In the genomic region with DNA sequence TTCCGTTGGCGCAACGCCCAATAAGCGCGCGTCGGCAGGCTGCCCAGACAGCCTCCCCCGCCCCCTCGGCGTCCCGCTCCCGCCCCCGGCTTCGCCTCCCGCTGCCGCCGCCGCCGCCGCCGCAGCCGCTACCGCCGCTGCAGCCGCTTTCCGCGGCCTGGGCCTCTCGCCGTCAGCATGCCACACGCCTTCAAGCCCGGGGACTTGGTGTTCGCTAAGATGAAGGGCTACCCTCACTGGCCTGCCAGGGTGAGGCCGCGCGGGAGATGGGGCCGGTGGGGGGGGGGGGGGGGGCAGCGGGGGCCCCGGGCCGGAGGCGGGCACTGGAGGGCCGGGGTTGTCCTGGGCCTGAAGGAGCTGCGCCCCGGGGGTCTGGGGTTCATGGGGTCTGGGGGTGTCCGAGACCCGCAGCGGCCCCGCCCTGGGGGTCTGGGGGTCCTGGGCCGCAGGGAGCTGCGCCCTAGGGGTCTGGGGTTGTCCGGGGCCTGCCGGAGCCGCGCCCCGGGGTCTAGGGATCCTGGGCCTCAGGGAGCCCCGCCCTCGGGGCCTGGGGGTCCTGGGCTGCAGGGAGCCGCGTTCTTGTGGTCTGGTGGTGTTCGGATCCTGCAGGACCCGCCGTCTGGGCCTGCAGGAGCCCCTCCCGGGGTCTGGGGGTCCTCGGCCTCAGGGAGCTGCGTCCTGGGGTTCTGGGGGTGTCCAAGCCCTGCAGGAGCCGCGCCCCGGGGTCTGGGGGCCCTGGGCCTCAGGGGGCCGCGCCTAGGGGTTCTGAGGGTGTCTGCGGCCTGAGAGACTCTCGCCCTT, we compare ENCODE assay signal across 2 cellular contexts.
TF ChIP-seq lines count a peak whose summit lies in the region.

Gene HDGFL2 (plus strand): TSS at position 124 of the 801 bp plus-strand sequence. CDS start 54 bp downstream, at position 178.

TF ChIP-seq in SK-N-SH, 30 proteins besides CTCF, POLR2A, EP300 and RAD21 (continued from another document):
- TF ChIP-seq, protein P1, sequence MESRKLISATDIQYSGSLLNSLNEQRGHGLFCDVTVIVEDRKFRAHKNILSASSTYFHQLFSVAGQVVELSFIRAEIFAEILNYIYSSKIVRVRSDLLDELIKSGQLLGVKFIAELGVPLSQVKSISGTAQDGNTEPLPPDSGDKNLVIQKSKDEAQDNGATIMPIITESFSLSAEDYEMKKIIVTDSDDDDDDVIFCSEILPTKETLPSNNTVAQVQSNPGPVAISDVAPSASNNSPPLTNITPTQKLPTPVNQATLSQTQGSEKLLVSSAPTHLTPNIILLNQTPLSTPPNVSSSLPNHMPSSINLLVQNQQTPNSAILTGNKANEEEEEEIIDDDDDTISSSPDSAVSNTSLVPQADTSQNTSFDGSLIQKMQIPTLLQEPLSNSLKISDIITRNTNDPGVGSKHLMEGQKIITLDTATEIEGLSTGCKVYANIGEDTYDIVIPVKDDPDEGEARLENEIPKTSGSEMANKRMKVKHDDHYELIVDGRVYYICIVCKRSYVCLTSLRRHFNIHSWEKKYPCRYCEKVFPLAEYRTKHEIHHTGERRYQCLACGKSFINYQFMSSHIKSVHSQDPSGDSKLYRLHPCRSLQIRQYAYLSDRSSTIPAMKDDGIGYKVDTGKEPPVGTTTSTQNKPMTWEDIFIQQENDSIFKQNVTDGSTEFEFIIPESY (IDR thresholded peaks at IDR 0.05; ENCODE audit: borderline replicate concordance, low read depth) = no peak
- TF ChIP-seq ELF1 (IDR thresholded peaks at IDR 0.05) (0 out of 2 replicates have a peak, but pooled peaks have one; percentile 37), FOXM1 (IDR thresholded peaks at IDR 0.05; ENCODE audit: low read depth) (no peak), MAX (IDR thresholded peaks at IDR 0.05; ENCODE audit: low read depth) (no peak)

TF ChIP-seq in SK-N-SH treated with all-trans-retinoic acid at 6 μM for 48 hours, 23 proteins besides CTCF, POLR2A, EP300 and RAD21 (continued from another document):
- TF ChIP-seq TSHZ2 (CRISPR knock-in tag; IDR thresholded peaks at IDR 0.05) (no peak), CREB5 (CRISPR knock-in tag; IDR thresholded peaks at IDR 0.05; ENCODE audit: low read depth) (no peak), TOX (CRISPR knock-in tag; IDR thresholded peaks at IDR 0.05; ENCODE audit: borderline replicate concordance) (no peak)
